In the genomic region with DNA sequence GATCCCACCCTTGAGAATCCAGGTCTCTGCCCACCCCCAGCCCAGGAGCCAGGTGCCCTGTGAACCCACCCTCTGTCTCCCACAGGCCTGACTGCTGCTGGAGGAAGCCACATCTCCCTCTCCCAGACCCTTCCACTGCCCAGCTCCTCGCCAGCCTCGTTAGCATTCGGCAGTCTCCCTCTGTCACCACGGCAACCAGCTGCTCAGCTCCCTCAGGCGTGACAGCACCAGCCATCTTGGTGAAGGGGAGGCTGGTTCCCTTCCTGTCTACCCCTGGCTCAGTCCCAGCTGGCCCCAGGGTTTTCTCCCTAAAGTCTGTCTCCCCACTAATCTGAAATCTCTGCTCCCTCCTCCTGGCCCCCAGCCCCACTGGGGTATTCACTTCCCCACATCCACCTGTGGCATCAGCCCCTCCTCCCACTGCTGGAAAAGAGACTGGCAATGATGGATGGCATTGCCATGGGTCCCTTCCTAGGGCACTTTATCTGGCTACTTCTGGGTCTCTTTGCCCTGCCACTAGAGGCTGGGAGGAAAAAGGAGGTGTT, we compare ENCODE assay signal across 9 cellular contexts.
A peak's percentile ranks its signal among the peaks of the same experiment; 100 is the strongest.
DNase-seq lines count a peak whose midpoint lies in the region; ATAC-seq lines count a peak whose summit lies in the region.
"Had no signal": no experiment of that assay in that cellular context is flagged by ENCODE, and none has a peak within 500 bp of the region (broad histone marks: within the 10 kb centered on the region; RNA-seq: fewer than 3 reads in every experiment).

No MANE protein-coding gene starts in this region.

- DNase-seq in Ammon's horn (ENCODE audit: low spot score) = peak; percentile 77
- DNase-seq in NCI-H774 (lab: John Stamatoyannopoulos, UW) = peak; percentile 56
- peak; percentile 34 for DNase-seq in inferior parietal cortex (ENCODE audit: extremely low spot score)
- no peak for DNase-seq in activated T-cell treated with anti-CD3 and anti-CD28 coated beads, Interleukin-2, amount 50 U/mL, for 48 hours
- no peak for DNase-seq in EL
- no peak for DNase-seq in 8988T
- DNase-seq in stimulated activated naive CD4-positive, alpha-beta T cell (lab: John Stamatoyannopoulos, UW) = no peak
- DNase-seq: T-helper 17 cell had no signal

- peak; percentile 43 for ATAC-seq in HG02973 (IDR thresholded peaks at IDR 0.05; ENCODE audit: unreplicated experiment)
- ATAC-seq: T-helper 17 cell had no signal

Comparison
In these comparisons a context has a peak if more than half of its experiments do, and no peak if none do; other contexts are left out.
1. DNase-seq: peak in Ammon's horn (single experiment), NCI-H774 (single experiment) and inferior parietal cortex (single experiment); none in activated T-cell treated with anti-CD3 and anti-CD28 coated beads, Interleukin-2, amount 50 U/mL, for 48 hours (0 of 2), EL (single experiment), 8988T (single experiment) and stimulated activated naive CD4-positive, alpha-beta T cell (0 of 6).